In the genomic region with DNA sequence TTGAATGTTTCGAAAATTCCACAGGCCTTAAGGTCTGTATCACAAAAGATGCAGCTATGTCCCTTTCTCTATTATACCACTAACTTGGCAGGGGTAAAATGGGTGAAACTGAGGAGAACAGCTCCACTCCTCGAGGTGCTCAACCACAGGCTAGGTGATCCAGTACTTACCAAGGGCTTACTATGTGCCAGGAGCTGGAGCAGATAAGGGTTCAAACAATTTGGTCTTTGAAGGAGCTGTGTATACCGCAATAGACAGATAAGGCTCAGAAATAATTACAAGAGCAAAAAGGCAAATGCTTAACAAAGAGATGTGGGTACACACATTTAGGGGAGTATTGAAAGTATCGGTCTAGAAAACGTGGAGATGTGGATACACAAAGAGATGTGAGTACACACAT, we compare ENCODE assay signal across 8 cellular contexts. TPM values are rescaled to one million over a fixed set of nuclear protein-coding genes. Genes with fewer than 3 reads are reported as not detected.
DNase-seq lines count a peak whose midpoint lies in the region; ATAC-seq and TF ChIP-seq lines count a peak whose summit lies in the region.

No MANE protein-coding gene starts in this region.

- no peak for TF ChIP-seq CTCF in WI38 (IDR thresholded peaks at IDR 0.05; ENCODE audit: low read depth, low read length)
- TF ChIP-seq CTCF in gastroesophageal sphincter (IDR thresholded peaks at IDR 0.05), result no peak

- peak overlapping the region; percentile 84 for H3K4me3 Mint-ChIP-seq in T-helper 1 cell treated with Interleukin-12 subunit alpha and Interleukin-12 subunit beta and Interleukin-4 antibody, amounts not matched to agents 30 μg/mL and 1 μg/mL, for 36 hours
- H3K4me3 Mint-ChIP-seq in stimulated activated memory B cell treated with anti-CD40 and anti-IgM and Interleukin-4, amounts not matched to agents 10 μg/mL and 1 μg/mL and 100 μg/mL, for 72 hours, result peak overlapping the region; percentile 78

- no peak for TF ChIP-seq POLR2A in gastroesophageal sphincter (IDR thresholded peaks at IDR 0.05)

- no peaks in the 10 kb centered on the region for H3K27me3 Mint-ChIP-seq in T-helper 1 cell treated with Interleukin-12 subunit alpha and Interleukin-12 subunit beta and Interleukin-4 antibody, amounts not matched to agents 30 μg/mL and 1 μg/mL, for 36 hours (ENCODE audit: low read depth)
- no peaks in the 10 kb centered on the region for H3K27me3 Mint-ChIP-seq in stimulated activated memory B cell treated with anti-CD40 and anti-IgM and Interleukin-4, amounts not matched to agents 10 μg/mL and 1 μg/mL and 100 μg/mL, for 72 hours

- DNase-seq in T-helper 1 cell (no peak), middle frontal gyrus (ENCODE audit: extremely low spot score, low spot score) (no peak)
- DNase-seq in stimulated activated CD4-positive, alpha-beta T cell treated with anti-CD3 and anti-CD28 coated beads, Interleukin-4, amount 100 ng/mL, for 1 hour, result no peak

- no peaks in the 10 kb centered on the region for H3K9me3 ChIP-seq in gastroesophageal sphincter

- ATAC-seq in gastroesophageal sphincter (no peak), GM18502 (IDR thresholded peaks at IDR 0.05; ENCODE audit: poor library complexity, unreplicated experiment) (no peak)
- no peak for ATAC-seq in stimulated activated memory B cell treated with anti-CD40 and anti-IgM and Interleukin-4, amounts not matched to agents 10 μg/mL and 1 μg/mL and 100 μg/mL, for 72 hours

- peaks cover 26% of the 10 kb centered on the region for H3K4me1 Mint-ChIP-seq in T-helper 1 cell treated with Interleukin-12 subunit alpha and Interleukin-12 subunit beta and Interleukin-4 antibody, amounts not matched to agents 30 μg/mL and 1 μg/mL, for 36 hours (ENCODE audit: low read depth)
- H3K4me1 Mint-ChIP-seq in stimulated activated memory B cell treated with anti-CD40 and anti-IgM and Interleukin-4, amounts not matched to agents 10 μg/mL and 1 μg/mL and 100 μg/mL, for 72 hours, result peaks cover 38% of the 10 kb centered on the region

- 51 to 54% methylated on average over 4 of the region's 5 CpGs for WGBS in gastroesophageal sphincter (ENCODE audit: low coverage in 1 of 2), 2 donors

- peak overlapping the region in 2 of 4 donors; percentile 92 to 93 for H3K27ac ChIP-seq in gastroesophageal sphincter

- peaks cover 24% of the 10 kb centered on the region for H3K36me3 Mint-ChIP-seq in T-helper 1 cell treated with Interleukin-12 subunit alpha and Interleukin-12 subunit beta and Interleukin-4 antibody, amounts not matched to agents 30 μg/mL and 1 μg/mL, for 36 hours (ENCODE audit: low read depth)
- H3K36me3 Mint-ChIP-seq in stimulated activated memory B cell treated with anti-CD40 and anti-IgM and Interleukin-4, amounts not matched to agents 10 μg/mL and 1 μg/mL and 100 μg/mL, for 72 hours, result peaks cover 21% of the 10 kb centered on the region

- peaks cover 0 to 44% (median 12%) of the 10 kb centered on the region in 3 donors for H3K4me1 ChIP-seq in gastroesophageal sphincter

- peaks cover 4% of the 10 kb centered on the region for H3K9me3 Mint-ChIP-seq in T-helper 1 cell treated with Interleukin-12 subunit alpha and Interleukin-12 subunit beta and Interleukin-4 antibody, amounts not matched to agents 30 μg/mL and 1 μg/mL, for 36 hours
- H3K9me3 Mint-ChIP-seq in stimulated activated memory B cell treated with anti-CD40 and anti-IgM and Interleukin-4, amounts not matched to agents 10 μg/mL and 1 μg/mL and 100 μg/mL, for 72 hours, result peaks cover 2% of the 10 kb centered on the region

- peak overlapping the region; percentile 88 for H3K4me3 ChIP-seq in WI38 (ENCODE audit: low read depth, low read length)
- H3K4me3 ChIP-seq in gastroesophageal sphincter, result peak overlapping the region; percentile 71 to 97

- no peak for TF ChIP-seq EP300 in gastroesophageal sphincter (IDR thresholded peaks at IDR 0.05)

- peak overlapping the region; percentile 60 for H3K27ac Mint-ChIP-seq in T-helper 1 cell treated with Interleukin-12 subunit alpha and Interleukin-12 subunit beta and Interleukin-4 antibody, amounts not matched to agents 30 μg/mL and 1 μg/mL, for 36 hours
- H3K27ac Mint-ChIP-seq in stimulated activated memory B cell treated with anti-CD40 and anti-IgM and Interleukin-4, amounts not matched to agents 10 μg/mL and 1 μg/mL and 100 μg/mL, for 72 hours, result peak overlapping the region; percentile 93

- peaks cover 0 to 36% of the 10 kb centered on the region in 2 donors for H3K36me3 ChIP-seq in gastroesophageal sphincter

- no peaks in the 10 kb centered on the region for H3K27me3 ChIP-seq in gastroesophageal sphincter

RNA-seq across cellular contexts. Expression of gene XPO6, which starts 1.5 kb away (rescaled TPM):
- total RNA-seq in gastroesophageal sphincter, result 10 to 100 TPM; 35.3 to 80.2 (median 66.8) TPM
